ENCODE assay signal across 26 cellular contexts in the genomic region with DNA sequence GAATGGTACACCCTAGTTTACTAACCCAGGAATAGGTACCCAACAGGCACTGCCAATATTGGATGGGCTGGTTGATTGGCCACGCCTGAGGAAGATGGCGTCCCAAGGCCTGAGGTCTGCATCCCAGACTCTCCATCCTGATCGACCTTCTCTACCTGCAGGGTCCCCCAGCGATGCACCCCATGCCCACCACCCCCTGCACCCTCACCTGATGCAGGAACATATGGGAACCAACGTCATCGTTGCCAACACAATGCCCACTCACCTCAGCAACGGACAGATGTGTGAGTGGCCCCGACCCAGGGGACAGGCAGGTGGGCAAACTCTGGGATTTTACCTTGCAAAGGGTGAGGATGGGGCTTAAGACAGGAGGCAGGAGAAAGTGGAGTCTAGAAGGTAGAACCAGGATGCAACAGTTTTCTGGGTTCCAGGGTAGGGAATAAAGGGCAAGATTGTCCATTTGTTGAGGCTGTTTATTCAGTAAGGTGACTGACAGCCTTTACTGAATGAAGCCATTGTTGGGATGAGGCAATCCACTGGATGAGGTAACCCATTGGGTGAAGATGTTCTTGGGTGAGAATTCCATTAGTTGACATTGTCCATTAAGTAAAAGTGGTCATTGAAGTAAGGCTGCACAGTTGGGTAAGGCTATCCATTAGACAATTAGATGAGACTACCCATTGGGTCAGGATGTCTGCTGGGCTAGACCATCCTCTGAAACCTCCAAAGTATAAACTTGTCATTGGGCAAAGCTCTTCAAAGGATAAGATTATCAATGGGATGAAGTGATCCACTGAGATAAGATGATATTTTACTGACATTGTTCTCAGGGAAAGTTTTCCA. TPM values are rescaled to one million over a fixed set of nuclear protein-coding genes. Genes with fewer than 3 reads are reported as not detected.
DNase-seq lines count a peak whose midpoint lies in the region; ATAC-seq, FAIRE-seq and TF ChIP-seq lines count a peak whose summit lies in the region.
"Had no signal": no experiment of that assay in that cellular context is flagged by ENCODE, and none has a peak within 500 bp of the region (broad histone marks: within the 10 kb centered on the region; RNA-seq: fewer than 3 reads in every experiment).

No MANE protein-coding gene starts in this region.

- peak overlapping the region; percentile 13 for H3K27ac ChIP-seq in cingulate gyrus (ENCODE audit: low read depth, low read length)
- H3K27ac ChIP-seq in liver (ENCODE audit: low read depth in 1 of 2, low read length in 2 of 2): no peak overlapping the region
- H3K27ac ChIP-seq: BLaER1 treated with 17β-estradiol and CSF1 and Interleukin-3, amounts not matched to agents 10 nM and 100 nM; PC-9; SJSA1 had no signal

- H3K4me1 Mint-ChIP-seq in WTC11: no peaks in the 10 kb centered on the region
- no peaks in the 10 kb centered on the region for H3K4me1 Mint-ChIP-seq in activated CD4-positive, alpha-beta memory T cell treated with anti-CD3 and anti-CD28 coated beads, Interleukin-2, amount 10 ng/mL, durations not matched to agents 7 days and 5 days

- H3K4me1 ChIP-seq in liver (ENCODE audit: control insufficient read depth in 4 of 4, insufficient read depth in 4 of 4, low read length in 3 of 4): peaks cover 0 to 40% (median 24%) of the 10 kb centered on the region in 4 donors
- H3K4me1 ChIP-seq: BLaER1 treated with 17β-estradiol and CSF1 and Interleukin-3, amounts not matched to agents 10 nM and 100 nM; Caco-2; SJSA1 had no signal

- no peak overlapping the region for H3K27ac Mint-ChIP-seq in WTC11
- H3K27ac Mint-ChIP-seq in activated CD4-positive, alpha-beta memory T cell treated with anti-CD3 and anti-CD28 coated beads, Interleukin-2, amount 10 ng/mL, durations not matched to agents 7 days and 5 days: no peak overlapping the region
- H3K27ac Mint-ChIP-seq: CD4-positive, alpha-beta T cell had no signal

- TF ChIP-seq CTCF in WTC11 (IDR thresholded peaks at IDR 0.05) (no peak), liver (IDR thresholded peaks at IDR 0.05; ENCODE audit: low read depth, low read length, missing input control) (no peak)

- POLR2A ChIA-PET in WTC11 (lab: Charles Lee): no interaction called here
- POLR2A ChIA-PET in activated CD4-positive, alpha-beta memory T cell treated with anti-CD3 and anti-CD28 coated beads, Interleukin-2, amount 10 ng/mL, durations not matched to agents 7 days and 5 days (lab: Charles Lee): no interaction called here

- TF ChIP-seq RAD21 in liver (IDR thresholded peaks at IDR 0.05): no peak

- H3K9ac ChIP-seq in liver (ENCODE audit: low read depth in 1 of 2, low read length in 2 of 2): no peak overlapping the region
- H3K9ac ChIP-seq: BLaER1 treated with 17β-estradiol and CSF1 and Interleukin-3, amounts not matched to agents 10 nM and 100 nM had no signal

- H3K4me3 Mint-ChIP-seq in WTC11: no peak overlapping the region
- no peak overlapping the region for H3K4me3 Mint-ChIP-seq in activated CD4-positive, alpha-beta memory T cell treated with anti-CD3 and anti-CD28 coated beads, Interleukin-2, amount 10 ng/mL, durations not matched to agents 7 days and 5 days
- H3K4me3 Mint-ChIP-seq: CD4-positive, alpha-beta T cell had no signal

- H3K36me3 Mint-ChIP-seq in WTC11: no peaks in the 10 kb centered on the region
- H3K36me3 Mint-ChIP-seq in activated CD4-positive, alpha-beta memory T cell treated with anti-CD3 and anti-CD28 coated beads, Interleukin-2, amount 10 ng/mL, durations not matched to agents 7 days and 5 days (ENCODE audit: low read depth): no peaks in the 10 kb centered on the region

- WGBS in liver: 94% methylated on average over 8 of the region's 8 CpGs

- H3K27me3 Mint-ChIP-seq in WTC11 (ENCODE audit: low read depth): no peaks in the 10 kb centered on the region
- H3K27me3 Mint-ChIP-seq in activated CD4-positive, alpha-beta memory T cell treated with anti-CD3 and anti-CD28 coated beads, Interleukin-2, amount 10 ng/mL, durations not matched to agents 7 days and 5 days: peaks cover 13% of the 10 kb centered on the region

- no peak for ATAC-seq in WTC11
- no peak for ATAC-seq in HG03175 (IDR thresholded peaks at IDR 0.05; ENCODE audit: unreplicated experiment)
- ATAC-seq in GM21786 (IDR thresholded peaks at IDR 0.05; ENCODE audit: unreplicated experiment): no peak
- ATAC-seq: HCT116 had no signal

- no peak for DNase-seq in HTR-8/SVneo (ENCODE audit: insufficient read length, low spot score)
- DNase-seq in WTC11 (ENCODE audit: low spot score): no peak
- no peak for DNase-seq in NCI-H187 treated with DMSO at 0.1 percent for 48 hours (lab: John Stamatoyannopoulos, UW)
- DNase-seq in activated CD4-positive, alpha-beta memory T cell treated with anti-CD3 and anti-CD28 coated beads, Interleukin-2, amount 10 ng/mL, durations not matched to agents 7 days and 5 days: no peak
- DNase-seq: Caco-2; CD4-positive, alpha-beta T cell; KG1; MG63; NCI-H2029 treated with DMSO at 0.1 percent for 48 hours; NCI-H446 treated with DMSO at 0.1 percent for 48 hours; NCI-H526; NCI-H82; NK-92 treated with Interleukin-12 subunit alpha and Interleukin-12 subunit beta, amount 100 ng/mL, for 24 hours; PC-9; Right ventricle myocardium superior had no signal

- H3K27me3 ChIP-seq in liver (ENCODE audit: control insufficient read depth in 4 of 4, insufficient read depth in 4 of 4, low read length in 3 of 4): no peaks in the 10 kb centered on the region
- H3K27me3 ChIP-seq: BLaER1 treated with 17β-estradiol and CSF1 and Interleukin-3, amounts not matched to agents 10 nM and 100 nM; MG63 had no signal

- H3K9me3 Mint-ChIP-seq in WTC11: no peaks in the 10 kb centered on the region
- H3K9me3 Mint-ChIP-seq in activated CD4-positive, alpha-beta memory T cell treated with anti-CD3 and anti-CD28 coated beads, Interleukin-2, amount 10 ng/mL, durations not matched to agents 7 days and 5 days: no peaks in the 10 kb centered on the region
- H3K9me3 Mint-ChIP-seq: CD4-positive, alpha-beta T cell had no signal

- CTCF ChIA-PET in WTC11 (lab: Charles Lee): interaction anchor here (1.0 kb wide), 1 partner anchor 22 kb away, joined by 3 read pairs; no protein-coding TSS in a partner anchor
- CTCF ChIA-PET in activated CD4-positive, alpha-beta memory T cell treated with anti-CD3 and anti-CD28 coated beads, Interleukin-2, amount 10 ng/mL, durations not matched to agents 7 days and 5 days (lab: Charles Lee): no interaction called here

- peaks cover 15 to 51% (median 46%) of the 10 kb centered on the region in 4 donors for H3K36me3 ChIP-seq in liver (ENCODE audit: control insufficient read depth in 4 of 4, insufficient read depth in 3 of 4, low read depth in 1 of 4, low read length in 3 of 4)
- H3K36me3 ChIP-seq: BLaER1 treated with 17β-estradiol and CSF1 and Interleukin-3, amounts not matched to agents 10 nM and 100 nM; MG63; SJSA1 had no signal

- H3K4me3 ChIP-seq in liver (ENCODE audit: low read depth in 1 of 3, low read length in 3 of 3): no peak overlapping the region
- H3K4me3 ChIP-seq: BLaER1 treated with 17β-estradiol and CSF1 and Interleukin-3, amounts not matched to agents 10 nM and 100 nM; MG63; PC-9; SJSA1 had no signal

- peak; percentile 95 for FAIRE-seq in HTR-8/SVneo (lab: Jason Lieb, UNC)
- FAIRE-seq: A204.1, G401.6, GM12891, H1 had no signal

- no peaks in the 10 kb centered on the region for H3K9me3 ChIP-seq in liver (ENCODE audit: control insufficient read depth in 4 of 4, low read length in 3 of 4)
- H3K9me3 ChIP-seq: BLaER1 treated with 17β-estradiol and CSF1 and Interleukin-3, amounts not matched to agents 10 nM and 100 nM; Caco-2; MG63; SJSA1 had no signal

TF ChIP-seq in WTC11, 78 proteins besides CTCF, POLR2A, EP300 and RAD21 (continues in another document):
- TF ChIP-seq, protein P1, sequence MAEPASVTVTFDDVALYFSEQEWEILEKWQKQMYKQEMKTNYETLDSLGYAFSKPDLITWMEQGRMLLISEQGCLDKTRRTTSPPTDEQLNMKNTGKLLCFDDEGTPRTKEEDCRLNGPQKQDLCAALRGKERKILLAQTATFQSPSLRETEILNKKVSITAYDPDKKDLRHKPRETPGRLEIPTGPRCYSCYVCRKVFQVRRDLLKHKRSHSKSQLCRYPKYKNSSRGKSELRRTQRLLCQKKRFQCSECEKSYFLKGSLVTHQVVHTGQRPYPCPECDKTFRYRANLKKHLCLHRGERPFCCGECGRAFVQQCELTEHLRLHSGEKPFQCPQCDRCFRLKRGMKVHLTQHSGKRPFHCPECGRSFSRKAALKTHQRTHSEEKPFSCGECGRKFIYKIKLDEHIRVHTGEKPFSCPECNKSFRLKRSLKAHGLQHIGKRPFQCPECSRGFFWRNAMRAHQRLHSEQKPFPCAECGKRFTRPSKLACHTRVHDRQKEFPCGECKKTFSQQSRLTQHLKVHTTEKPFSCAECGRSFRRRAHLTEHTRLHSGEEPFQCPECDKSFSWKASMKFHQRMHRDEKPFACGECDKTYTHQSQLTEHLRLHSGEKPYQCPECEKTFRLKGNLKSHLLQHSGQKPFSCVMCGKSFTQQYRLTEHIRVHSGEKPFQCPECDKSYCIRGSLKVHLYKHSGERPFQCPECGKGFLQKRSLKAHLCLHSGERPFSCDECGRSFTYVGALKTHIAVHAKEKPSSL (CRISPR knock-in tag; conservative IDR thresholded peaks at IDR 0.05): no peak
- TF ChIP-seq TEAD4 (CRISPR knock-in tag; IDR thresholded peaks at IDR 0.05): no peak
- peak; percentile 97 for TF ChIP-seq GABPB1 (CRISPR knock-in tag; IDR thresholded peaks at IDR 0.05)

TF ChIP-seq in liver, 16 proteins besides CTCF, POLR2A, EP300 and RAD21:
- TF ChIP-seq EGR1 (IDR thresholded peaks at IDR 0.05; ENCODE audit: low read depth in 2 of 2): no peak
- no peak for TF ChIP-seq SP1 (IDR thresholded peaks at IDR 0.05)
- no peak for TF ChIP-seq YY1 (IDR thresholded peaks at IDR 0.05)
- TF ChIP-seq FOXA2 (IDR thresholded peaks at IDR 0.05): no peak
- no peak for TF ChIP-seq MAX (IDR thresholded peaks at IDR 0.05)
- TF ChIP-seq HNF4A (conservative IDR thresholded peaks at IDR 0.05): no peak
- TF ChIP-seq ATF3 (IDR thresholded peaks at IDR 0.05): peak; percentile 26
- no peak for TF ChIP-seq HNF4G (IDR thresholded peaks at IDR 0.05)

RNA-seq across cellular contexts. Expression of gene TTPAL, which starts 47.3 kb away (rescaled TPM):
- total RNA-seq in WTC11 (2021): 10.3 to 16.5 TPM (median 13.7 TPM) in 3 replicates
- 10 to 100 TPM; 17.3 to 39.7 TPM for total RNA-seq in liver
- polyA plus RNA-seq in liver: 10 to 100 TPM; 11.6 to 17.9 TPM
- 10 to 100 TPM; 15.5 to 16.6 TPM for total RNA-seq in activated CD4-positive, alpha-beta memory T cell treated with anti-CD3 and anti-CD28 coated beads, Interleukin-2, amount 10 ng/mL, durations not matched to agents 7 days and 5 days
